Comparison of ENCODE assay signal across 8 cellular contexts in the genomic region with DNA sequence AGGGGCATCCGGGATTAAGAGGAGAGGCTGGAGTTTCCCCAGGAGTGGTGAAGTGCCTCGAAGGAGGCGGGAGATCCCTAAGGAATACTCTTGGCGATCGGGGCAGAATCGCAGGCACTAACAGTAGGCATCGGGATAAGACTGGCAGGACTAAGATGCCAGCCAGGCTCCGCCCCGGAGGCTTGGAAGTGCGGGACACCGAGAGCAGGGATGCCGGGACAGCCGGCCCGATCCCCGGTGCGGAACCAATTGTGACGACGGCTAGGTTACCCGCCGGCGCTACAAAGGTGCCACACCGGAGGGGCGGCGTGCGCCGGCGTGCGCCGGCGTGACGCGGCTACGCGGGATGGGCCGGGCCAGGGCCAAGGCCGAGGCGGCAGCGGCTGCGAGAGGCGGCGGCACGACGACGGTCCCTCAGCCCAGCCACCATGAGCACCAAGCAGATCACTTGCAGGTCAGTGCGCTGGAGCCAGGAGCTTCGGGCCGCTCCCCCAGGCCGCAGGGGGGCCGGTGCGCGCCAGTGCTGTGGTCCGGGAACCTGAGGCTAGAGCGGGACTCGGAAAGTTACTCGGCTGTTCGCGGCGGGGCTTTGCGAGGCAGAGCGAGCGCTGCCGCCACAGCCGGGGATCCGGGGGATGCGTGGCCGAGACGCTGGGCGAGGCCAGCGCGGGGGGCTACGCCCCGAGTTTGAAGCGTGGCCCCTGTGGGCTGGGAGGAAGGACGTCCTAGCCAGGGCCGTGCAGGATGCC. TPM values are rescaled to one million over a fixed set of nuclear protein-coding genes. Genes with fewer than 3 reads are reported as not detected.
DNase-seq lines count a peak whose midpoint lies in the region; ATAC-seq and TF ChIP-seq lines count a peak whose summit lies in the region.

Gene MKRN2 (plus strand): TSS at position 365 of the 749 bp plus-strand sequence. CDS start 64 bp downstream, at position 429.

- DNase-seq in Caco-2 (peak; percentile 86 to 91), HS-5 (ENCODE audit: low read depth) (peak; percentile 70), OCI-LY7 (ENCODE audit: low spot score) (peak; percentile 91), activated T-cell treated with anti-CD3 and anti-CD28 coated beads for 1 hour (ENCODE audit: low read depth) (peak; percentile 79), epidermal melanocyte (ENCODE audit: insufficient read length, low spot score) (peak; percentile 54)
- DNase-seq in stimulated activated CD8-positive, alpha-beta memory T cell treated with anti-CD3 and anti-CD28 coated beads, Interleukin-4, amount 100 ng/mL, for 1 hour (ENCODE audit: low read depth in 2 of 2, low spot score in 1 of 2) = peak; percentile 71 to 72

- H3K4me1 ChIP-seq in Caco-2 = peaks cover 11% of the 10 kb centered on the region
- H3K4me1 ChIP-seq in OCI-LY7 (ENCODE audit: insufficient read depth, low read length, poor library complexity, severe bottlenecking) = peaks cover 47% of the 10 kb centered on the region
- H3K4me1 ChIP-seq in mononuclear cell (ENCODE audit: insufficient read depth, low read length) = peaks cover 49% of the 10 kb centered on the region

- peak in 1 of 2 experiments; percentile 1 for TF ChIP-seq CTCF in Caco-2 (IDR thresholded peaks at IDR 0.05; ENCODE audit: insufficient read depth in 1 of 2, low read depth in 1 of 2, low read length in 1 of 2, severe bottlenecking in 1 of 2, unreplicated experiment in 1 of 2)
- no peak for TF ChIP-seq CTCF in OCI-LY7 (conservative IDR thresholded peaks at IDR 0.05; ENCODE audit: low read length)

- H3K36me3 Mint-ChIP-seq in Caco-2 (ENCODE audit: insufficient read depth, unreplicated experiment) = peaks cover 8% of the 10 kb centered on the region

- H3K27ac ChIP-seq in OCI-LY7 (ENCODE audit: low read depth, low read length, poor library complexity, severe bottlenecking) = peak within 1 kb of the TSS; percentile 62

- H3K4me2 ChIP-seq in OCI-LY7 (ENCODE audit: low read length) = peak within 1 kb of the TSS; percentile 90

- H3K4me3 Mint-ChIP-seq in Caco-2 (ENCODE audit: unreplicated experiment) = peak within 1 kb of the TSS; percentile 91

- H4K20me1 ChIP-seq in OCI-LY7 (ENCODE audit: insufficient read depth, low read length) = peaks cover 34% of the 10 kb centered on the region

- peaks cover 49% of the 10 kb centered on the region for H3K79me2 ChIP-seq in OCI-LY7 (ENCODE audit: insufficient read depth, low read depth, low read length)

- H3K9me3 ChIP-seq in Caco-2 (no peaks in the 10 kb centered on the region), OCI-LY7 (ENCODE audit: low read length) (no peaks in the 10 kb centered on the region), mononuclear cell (ENCODE audit: low read depth, low read length) (no peaks in the 10 kb centered on the region)

- H3K4me1 Mint-ChIP-seq in Caco-2 (ENCODE audit: low read depth, unreplicated experiment) = peaks cover 20% of the 10 kb centered on the region

- peak; percentile 76 for ATAC-seq in GM19468 (IDR thresholded peaks at IDR 0.05; ENCODE audit: extremely low read depth, unreplicated experiment)

- no peaks in the 10 kb centered on the region for H3K9me3 Mint-ChIP-seq in Caco-2 (ENCODE audit: unreplicated experiment)

- H3K4me3 ChIP-seq in Caco-2 (ENCODE audit: low read depth, low read length) = peak within 1 kb of the TSS; percentile 94
- peak within 1 kb of the TSS; percentile 89 for H3K4me3 ChIP-seq in OCI-LY7 (ENCODE audit: low read depth, low read length, poor library complexity, severe bottlenecking)
- peak within 1 kb of the TSS; percentile 64 for H3K4me3 ChIP-seq in mononuclear cell (ENCODE audit: low read length)

- H3K9me2 ChIP-seq in OCI-LY7 (ENCODE audit: insufficient read depth, low read length) = no peaks in the 10 kb centered on the region

- peak within 1 kb of the TSS; percentile 81 for H3K27ac Mint-ChIP-seq in Caco-2 (ENCODE audit: unreplicated experiment)

- BruUV-seq in Caco-2 (replicated peaks; lab: Mats Ljungman, UMichigan) (no TSS peak), OCI-LY7 (replicated peaks; lab: Mats Ljungman, UMichigan) (TSS peak; percentile 86)

- no peaks in the 10 kb centered on the region for H3K36me3 ChIP-seq in Caco-2 (ENCODE audit: control insufficient read depth, insufficient read depth, low read length)
- no peaks in the 10 kb centered on the region for H3K36me3 ChIP-seq in OCI-LY7 (ENCODE audit: insufficient read depth, low read length)

- POLR2A ChIA-PET in Caco-2 (lab: Charles Lee) = interaction anchor here (0.6 to 1.6 kb wide), 4 partner anchors 12 to 25 kb away, joined by 3 to 8 read pairs (median 4); partner anchors contain the start of gene MKRN2OS
- POLR2A ChIA-PET in OCI-LY7 (lab: Charles Lee) = interaction anchor here (0.7 to 1.6 kb wide), 2 partner anchors 14 to 22 kb away, joined by 4 to 5 read pairs; no protein-coding TSS in a partner anchor

- intact Hi-C loops in Caco-2 (cut with micrococcal nuclease; ENCODE audit: unreplicated experiment) = no loop called here
- intact Hi-C loops in OCI-LY7 (cut with micrococcal nuclease; ENCODE audit: unreplicated experiment) = loop anchor here (1.0 kb wide), 1 partner anchor 107 kb away; the partner anchor contains the start of gene RAF1

- CTCF ChIA-PET in Caco-2 (lab: Charles Lee) (interaction anchor here (0.6 kb wide), 1 partner anchor 33 kb away, joined by 6 read pairs; no protein-coding TSS in a partner anchor), OCI-LY7 (lab: Charles Lee; ENCODE audit: unreplicated experiment) (no interaction called here)

- no peaks in the 10 kb centered on the region for H3K27me3 ChIP-seq in Caco-2 (replicated peaks; ENCODE audit: control insufficient read depth, insufficient read depth, low read length)
- H3K27me3 ChIP-seq in mononuclear cell (ENCODE audit: insufficient read depth, low read length) = peaks cover 21% of the 10 kb centered on the region

- no peaks in the 10 kb centered on the region for H3K27me3 Mint-ChIP-seq in Caco-2 (ENCODE audit: insufficient read depth, unreplicated experiment)

- H2AFZ ChIP-seq in OCI-LY7 (ENCODE audit: low read length) = peak within 1 kb of the TSS; percentile 81

RNA-seq across cellular contexts. Expression of gene MKRN2, which starts in this region (rescaled TPM):
- total RNA-seq in Caco-2 (2022) = 22.4 and 25.2 TPM in 2 replicates
- 19.4 and 25.7 TPM in 2 replicates for total RNA-seq in OCI-LY7 (2014; rRNA removed; shearing (Covaris generic))
- total RNA-seq in OCI-LY7 (2022) = 20.2 and 21.9 TPM in 2 replicates
- 19.7 TPM for total RNA-seq in mononuclear cell

Comparison
In these comparisons a context has a peak if more than half of its experiments do, and no peak if none do; other contexts are left out.
1. Peak in every context shown above with its lines: DNase-seq, ATAC-seq, H3K4me3 ChIP-seq and H3K27ac ChIP-seq.